ENCODE assay signal across 25 cellular contexts in the genomic region with DNA sequence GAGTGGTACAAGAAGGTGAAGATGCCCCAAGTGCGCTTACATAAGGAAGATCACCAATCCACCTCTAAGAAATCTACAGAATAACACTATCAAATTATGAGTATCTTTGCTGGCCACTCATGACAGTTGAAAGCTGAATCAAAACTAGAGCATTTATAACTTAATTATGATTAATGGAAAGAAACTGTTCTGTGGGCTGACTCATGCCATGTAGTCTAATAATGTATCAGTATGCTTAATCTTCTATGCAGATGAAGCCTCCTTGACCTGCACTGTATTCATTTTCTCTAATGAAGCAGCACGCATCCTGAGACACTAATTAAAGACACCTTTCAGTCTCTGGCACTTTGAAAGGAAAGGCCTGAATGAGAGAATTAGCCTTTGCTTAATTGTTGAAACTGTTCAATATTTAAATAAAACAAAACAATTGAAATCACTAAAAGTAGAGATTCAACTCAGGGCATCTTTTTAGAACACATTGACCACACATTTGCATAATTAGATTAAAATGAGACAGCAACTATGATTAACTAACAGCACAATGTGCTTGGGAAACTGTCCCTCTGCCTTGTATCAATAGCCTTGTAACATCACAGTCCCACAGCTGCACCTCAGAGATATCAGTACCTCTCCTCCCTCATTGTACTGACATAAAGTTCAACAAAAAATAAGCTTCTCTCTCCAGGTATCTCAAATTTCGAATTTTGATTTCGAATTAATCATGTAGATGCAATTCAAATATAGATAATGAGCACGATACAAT.
DNase-seq lines count a peak whose midpoint lies in the region; ATAC-seq, FAIRE-seq and TF ChIP-seq lines count a peak whose summit lies in the region.
"Had no signal": no experiment of that assay in that cellular context is flagged by ENCODE, and none has a peak within 500 bp of the region (broad histone marks: within the 10 kb centered on the region; RNA-seq: fewer than 3 reads in every experiment).

No MANE protein-coding gene starts in this region.

- H3K9ac ChIP-seq in SK-N-SH (no peak overlapping the region), Karpas-422 (ENCODE audit: low read length) (no peak overlapping the region)
- H3K9ac ChIP-seq: BLaER1 treated with 17β-estradiol and CSF1 and Interleukin-3, amounts not matched to agents 10 nM and 100 nM had no signal

- no peak overlapping the region for H3K4me3 Mint-ChIP-seq in stimulated activated effector memory CD8-positive, alpha-beta T cell treated with anti-CD3 and anti-CD28 coated beads, Interleukin-12 subunit alpha, Interleukin-12 subunit beta, amount 100 ng/mL, for 72 hours
- H3K4me3 Mint-ChIP-seq: B cell; CD4-positive, alpha-beta T cell; CD8-positive, alpha-beta T cell had no signal

- H3K4me1 Mint-ChIP-seq in stimulated activated effector memory CD8-positive, alpha-beta T cell treated with anti-CD3 and anti-CD28 coated beads, Interleukin-12 subunit alpha, Interleukin-12 subunit beta, amount 100 ng/mL, for 72 hours: peaks cover 5% of the 10 kb centered on the region
- H3K4me1 Mint-ChIP-seq: B cell had no signal

- H3K36me3 Mint-ChIP-seq in stimulated activated effector memory CD8-positive, alpha-beta T cell treated with anti-CD3 and anti-CD28 coated beads, Interleukin-12 subunit alpha, Interleukin-12 subunit beta, amount 100 ng/mL, for 72 hours: no peaks in the 10 kb centered on the region

- H3K79me2 ChIP-seq in SK-N-SH (ENCODE audit: insufficient read depth) (no peaks in the 10 kb centered on the region), Karpas-422 (ENCODE audit: low read length) (no peaks in the 10 kb centered on the region), OCI-LY7 (ENCODE audit: insufficient read depth, low read depth, low read length) (no peaks in the 10 kb centered on the region)

- peak; percentile 72 for FAIRE-seq in D721Med (lab: Jason Lieb, UNC)
- FAIRE-seq: A549, GM12878, GM12892, GM18507 had no signal

- intact Hi-C loops in OCI-LY7 (cut with micrococcal nuclease; ENCODE audit: unreplicated experiment): no loop called here

- H3K27me3 ChIP-seq in SK-N-SH (ENCODE audit: insufficient read depth) (no peaks in the 10 kb centered on the region), Karpas-422 (ENCODE audit: low read length) (no peaks in the 10 kb centered on the region)
- H3K27me3 ChIP-seq: BLaER1 treated with 17β-estradiol and CSF1 and Interleukin-3, amounts not matched to agents 10 nM and 100 nM had no signal

- H2AFZ ChIP-seq in SK-N-SH (ENCODE audit: low read depth): no peak overlapping the region
- no peak overlapping the region for H2AFZ ChIP-seq in Karpas-422 (ENCODE audit: low read length)
- no peak overlapping the region for H2AFZ ChIP-seq in OCI-LY7 (ENCODE audit: low read length)

- H4K20me1 ChIP-seq in SK-N-SH (ENCODE audit: insufficient read depth) (no peaks in the 10 kb centered on the region), Karpas-422 (ENCODE audit: insufficient read depth, low read depth, low read length) (no peaks in the 10 kb centered on the region), OCI-LY7 (ENCODE audit: insufficient read depth, low read length) (no peaks in the 10 kb centered on the region)
- H4K20me1 ChIP-seq: BLaER1 treated with 17β-estradiol and CSF1 and Interleukin-3, amounts not matched to agents 10 nM and 100 nM had no signal

- POLR2A ChIA-PET in SK-N-SH (lab: Yijun Ruan, JAX) (no interaction called here), OCI-LY7 (lab: Charles Lee) (no interaction called here)

- WGBS in SK-N-SH (ENCODE audit: low lambda C conversion rate): 84% methylated on average over 5 of the region's 5 CpGs

- peaks cover 2% of the 10 kb centered on the region for H3K9me3 Mint-ChIP-seq in stimulated activated effector memory CD8-positive, alpha-beta T cell treated with anti-CD3 and anti-CD28 coated beads, Interleukin-12 subunit alpha, Interleukin-12 subunit beta, amount 100 ng/mL, for 72 hours
- H3K9me3 Mint-ChIP-seq: CD4-positive, alpha-beta T cell; CD8-positive, alpha-beta T cell had no signal

- H3K36me3 ChIP-seq in SK-N-SH (replicated peaks in 1 of 2; ENCODE audit: control insufficient read depth in 1 of 2, insufficient read depth in 2 of 2, low read length in 1 of 2): no peaks in the 10 kb centered on the region
- no peaks in the 10 kb centered on the region; the same call in 1 of the 2 replicates for H3K36me3 ChIP-seq in Karpas-422 (ENCODE audit: insufficient read depth, low read length)
- no peaks in the 10 kb centered on the region for H3K36me3 ChIP-seq in OCI-LY7 (ENCODE audit: insufficient read depth, low read length)

- H3K9me2 ChIP-seq in SK-N-SH: no peaks in the 10 kb centered on the region
- no peaks in the 10 kb centered on the region for H3K9me2 ChIP-seq in Karpas-422 (replicated peaks; ENCODE audit: insufficient read depth, low read length)
- no peaks in the 10 kb centered on the region for H3K9me2 ChIP-seq in OCI-LY7 (ENCODE audit: insufficient read depth, low read length)

- H3K9me3 ChIP-seq in SK-N-SH (no peaks in the 10 kb centered on the region), Karpas-422 (ENCODE audit: low read length) (no peaks in the 10 kb centered on the region), OCI-LY7 (ENCODE audit: low read length) (no peaks in the 10 kb centered on the region)
- H3K9me3 ChIP-seq: A549, Caco-2 had no signal

- TF ChIP-seq EP300 in SK-N-SH (IDR thresholded peaks at IDR 0.05; ENCODE audit: borderline replicate concordance in 1 of 2, low read depth in 1 of 2, low read length in 1 of 2): no peak

- peak; percentile 67 for ATAC-seq in SK-N-SH treated with all-trans-retinoic acid at 6 μM for 48 hours
- ATAC-seq in stimulated activated effector memory CD8-positive, alpha-beta T cell treated with anti-CD3 and anti-CD28 coated beads, Interleukin-12 subunit alpha, Interleukin-12 subunit beta, amount 100 ng/mL, for 72 hours: peak; percentile 48
- ATAC-seq: A549; CD8-positive, alpha-beta T cell; GM12878 had no signal

- H3K4me1 ChIP-seq in SK-N-SH (ENCODE audit: control insufficient read depth in 1 of 2, insufficient read depth in 2 of 2, low read depth in 1 of 2, low read length in 1 of 2) (no peaks in the 10 kb centered on the region; a peak in 1 of 4 replicates), Karpas-422 (ENCODE audit: low read length) (peaks cover 18% of the 10 kb centered on the region), OCI-LY7 (ENCODE audit: insufficient read depth, low read length, poor library complexity, severe bottlenecking) (no peaks in the 10 kb centered on the region)
- H3K4me1 ChIP-seq: A549, Caco-2 had no signal

- no peak overlapping the region for H3K27ac Mint-ChIP-seq in stimulated activated effector memory CD8-positive, alpha-beta T cell treated with anti-CD3 and anti-CD28 coated beads, Interleukin-12 subunit alpha, Interleukin-12 subunit beta, amount 100 ng/mL, for 72 hours
- H3K27ac Mint-ChIP-seq: B cell; CD4-positive, alpha-beta T cell; CD8-positive, alpha-beta T cell had no signal

- CTCF ChIA-PET in SK-N-SH (lab: Yijun Ruan, JAX) (no interaction called here), OCI-LY7 (lab: Charles Lee; ENCODE audit: unreplicated experiment) (no interaction called here)

- no peaks in the 10 kb centered on the region for H3F3A ChIP-seq in SK-N-SH (replicated peaks; ENCODE audit: insufficient read depth)

- H3K27ac ChIP-seq in SK-N-SH (ENCODE audit: low read depth in 2 of 2, low read length in 1 of 2) (no peak overlapping the region), Karpas-422 (ENCODE audit: low read length) (peak overlapping the region; percentile 17; the same call in 1 of the 2 replicates), OCI-LY7 (ENCODE audit: low read depth, low read length, poor library complexity, severe bottlenecking) (no peak overlapping the region)
- H3K27ac ChIP-seq: 22Rv1; A549; BLaER1 treated with 17β-estradiol and CSF1 and Interleukin-3, amounts not matched to agents 10 nM and 100 nM; C4-2B had no signal

- BruUV-seq in OCI-LY7 (replicated peaks; lab: Mats Ljungman, UMichigan): no TSS peak

- DNase-seq in SK-N-SH (no peak), D721Med (ENCODE audit: insufficient read length, low spot score) (no peak), Karpas-422 (no peak), DMS79 treated with DMSO at 0.1 percent for 48 hours (lab: John Stamatoyannopoulos, UW) (no peak), OCI-LY7 (ENCODE audit: low spot score) (no peak)
- DNase-seq in stimulated activated effector memory CD8-positive, alpha-beta T cell treated with anti-CD3 and anti-CD28 coated beads, Interleukin-12 subunit alpha, Interleukin-12 subunit beta, amount 100 ng/mL, for 72 hours (ENCODE audit: low spot score in 2 of 2): no peak
- DNase-seq: AML-193; Caco-2; Calu3; CD4-positive, alpha-beta T cell; CD8-positive, alpha-beta T cell; DMS 273 treated with DMSO at 0.1 percent for 48 hours; DMS153; DMS53; DMS79; GDM1 had no signal

- TF ChIP-seq CTCF in SK-N-SH (IDR thresholded peaks at IDR 0.05): no peak
- no peak for TF ChIP-seq CTCF in D721Med (IDR thresholded peaks at IDR 0.05; ENCODE audit: insufficient read depth, missing control alignments)
- no peak for TF ChIP-seq CTCF in OCI-LY7 (conservative IDR thresholded peaks at IDR 0.05; ENCODE audit: low read length)

- H3K4me2 ChIP-seq in SK-N-SH (no peak overlapping the region), Karpas-422 (ENCODE audit: low read depth, low read length, poor library complexity, severe bottlenecking) (peak overlapping the region; percentile 35), OCI-LY7 (ENCODE audit: low read length) (no peak overlapping the region)
- H3K4me2 ChIP-seq: A549; BLaER1 treated with 17β-estradiol and CSF1 and Interleukin-3, amounts not matched to agents 10 nM and 100 nM had no signal

- H3K4me3 ChIP-seq in SK-N-SH (ENCODE audit: low read depth in 2 of 2, low read length in 1 of 2) (no peak overlapping the region), Karpas-422 (ENCODE audit: low read length) (no peak overlapping the region), OCI-LY7 (ENCODE audit: low read depth, low read length, poor library complexity, severe bottlenecking) (no peak overlapping the region)
- H3K4me3 ChIP-seq: A549; BLaER1 treated with 17β-estradiol and CSF1 and Interleukin-3, amounts not matched to agents 10 nM and 100 nM; GM12878 had no signal

- TF ChIP-seq RAD21 in SK-N-SH (IDR thresholded peaks at IDR 0.05; ENCODE audit: low read length): no peak

TF ChIP-seq in SK-N-SH treated with all-trans-retinoic acid at 6 μM for 48 hours, 23 proteins besides CTCF, POLR2A, EP300 and RAD21 (continues in another document):
- TF ChIP-seq OSR1 (CRISPR knock-in tag; IDR thresholded peaks at IDR 0.05) (no peak), ZNF70 (CRISPR knock-in tag; IDR thresholded peaks at IDR 0.05) (no peak), CSDC2 (CRISPR knock-in tag; IDR thresholded peaks at IDR 0.05) (no peak)

TF ChIP-seq in SK-N-SH, 30 proteins besides CTCF, POLR2A, EP300 and RAD21:
- no peak for TF ChIP-seq TEAD4 (IDR thresholded peaks at IDR 0.05; ENCODE audit: borderline replicate concordance, insufficient read depth)
- TF ChIP-seq TCF12 (IDR thresholded peaks at IDR 0.05): no peak
- no peak for TF ChIP-seq RCOR1 (IDR thresholded peaks at IDR 0.05; ENCODE audit: low read length)
- TF ChIP-seq FOSL2 (IDR thresholded peaks at IDR 0.05; ENCODE audit: borderline replicate concordance, low read depth): no peak
- TF ChIP-seq CHD2 (IDR thresholded peaks at IDR 0.05; ENCODE audit: low read length, partially characterized antibody): no peak
- no peak for TF ChIP-seq JUND (IDR thresholded peaks at IDR 0.05)
- TF ChIP-seq EZH2phosphoT487 (IDR thresholded peaks at IDR 0.05; ENCODE audit: borderline replicate concordance, low read depth): no peak
